Comparison of ENCODE assay signal across 35 cellular contexts in the genomic region with DNA sequence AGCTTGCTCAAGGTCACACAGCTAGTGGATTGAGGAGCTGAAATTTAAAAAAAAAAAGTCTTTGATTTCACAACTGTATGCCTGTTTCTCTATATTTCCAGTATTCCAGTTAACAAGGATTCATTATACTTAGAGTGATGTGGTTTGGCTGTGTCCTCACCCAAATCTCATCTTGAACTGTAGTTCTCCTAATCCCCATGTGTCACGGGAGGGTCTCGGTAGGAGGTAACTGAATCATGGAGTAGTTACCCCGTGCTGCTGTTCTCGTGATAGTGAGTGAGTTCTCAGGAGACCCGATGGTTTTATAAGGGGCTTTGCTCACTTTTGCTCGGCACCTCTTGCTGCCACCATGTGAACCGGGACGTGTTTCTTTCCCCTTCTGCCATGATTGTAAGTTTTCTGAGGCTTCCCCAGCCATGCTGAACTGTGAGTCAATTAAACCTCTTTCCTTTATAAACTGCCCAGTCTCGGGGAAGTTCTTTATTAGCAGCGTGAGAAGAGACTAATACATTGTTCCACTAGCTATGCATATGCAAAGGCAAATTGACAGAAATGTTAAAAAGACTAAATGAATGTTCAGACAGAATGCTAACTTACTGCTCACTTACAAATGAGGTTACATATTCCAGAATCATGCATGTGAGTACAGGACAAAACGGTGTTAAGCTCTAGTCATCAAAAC.
DNase-seq lines count a peak whose midpoint lies in the region; ATAC-seq, FAIRE-seq and TF ChIP-seq lines count a peak whose summit lies in the region.
"Had no signal": no experiment of that assay in that cellular context is flagged by ENCODE, and none has a peak within 500 bp of the region (broad histone marks: within the 10 kb centered on the region; RNA-seq: fewer than 3 reads in every experiment).

No MANE protein-coding gene starts in this region.

- H3K27ac Mint-ChIP-seq in nephron progenitor cell (peak overlapping the region; percentile 74), T-cell (no peak overlapping the region)
- H3K27ac Mint-ChIP-seq: activated naive CD8-positive, alpha-beta T cell; activated T-cell treated with anti-CD3 and anti-CD28 coated beads, Interleukin-2, amount 50 U/mL, for 24 hours; B cell; CD8-positive, alpha-beta T cell; T-helper 1 cell treated with Interleukin-12 subunit alpha and Interleukin-12 subunit beta and Interleukin-4 antibody, amounts not matched to agents 30 μg/mL and 1 μg/mL, for 36 hours had no signal

- no peak for TF ChIP-seq EP300 in A549 (IDR thresholded peaks at IDR 0.05)

- no peaks in the 10 kb centered on the region for H3K9me2 ChIP-seq in PC-3 (replicated peaks; ENCODE audit: low read length)

- H3K79me2 ChIP-seq in PC-3 (ENCODE audit: low read length) (no peaks in the 10 kb centered on the region), mammary epithelial cell (ENCODE audit: insufficient read depth, low read length) (no peaks in the 10 kb centered on the region)
- H3K79me2 ChIP-seq: parathyroid adenoma had no signal

- H3K36me3 Mint-ChIP-seq in nephron progenitor cell (ENCODE audit: low read depth) (peaks cover 62% of the 10 kb centered on the region), T-cell (no peaks in the 10 kb centered on the region)
- H3K36me3 Mint-ChIP-seq: activated naive CD8-positive, alpha-beta T cell; CD8-positive, alpha-beta T cell had no signal

- 62% methylated on average over 11 of the region's 11 CpGs for WGBS in A549 (ENCODE audit: missing lambda C conversion rate)
- WGBS in mammary epithelial cell (ENCODE audit: low coverage, missing lambda C conversion rate): 77% methylated on average over 5 of the region's 11 CpGs

- H3K4me3 Mint-ChIP-seq in nephron progenitor cell (no peak overlapping the region), T-cell (no peak overlapping the region)
- H3K4me3 Mint-ChIP-seq: activated naive CD8-positive, alpha-beta T cell; activated T-cell treated with anti-CD3 and anti-CD28 coated beads, Interleukin-2, amount 50 U/mL, for 24 hours; B cell; CD8-positive, alpha-beta T cell; central memory CD8-positive, alpha-beta T cell; T-helper 1 cell treated with Interleukin-12 subunit alpha and Interleukin-12 subunit beta and Interleukin-4 antibody, amounts not matched to agents 30 μg/mL and 1 μg/mL, for 36 hours had no signal

- FAIRE-seq in A549 (lab: Jason Lieb, UNC): no peak
- FAIRE-seq: endometrium, HepG2, RCC 7860, small intestine, TTC549 had no signal

- ATAC-seq in A549 (no peak; a peak in 2 of 6 replicates), PC-3 (peak; percentile 42), T-cell (replicated peaks in 1 of 4) (no peak), HG03520 (IDR thresholded peaks at IDR 0.05; ENCODE audit: unreplicated experiment) (no peak)
- ATAC-seq: CD8-positive, alpha-beta T cell; HCT116; HepG2 had no signal

- H3K36me3 ChIP-seq in PC-3 (ENCODE audit: low read depth, low read length): no peaks in the 10 kb centered on the region
- H3K36me3 ChIP-seq in mammary epithelial cell (ENCODE audit: insufficient read depth, low read length): no peaks in the 10 kb centered on the region
- H3K36me3 ChIP-seq: upper lobe of left lung had no signal

- dilution Hi-C loops in mammary epithelial cell (cut with HindIII; ENCODE audit: low sequenced_read_pairs): no loop called here

- no peak for DNase-seq in A549 (ENCODE audit: low read depth in 1 of 2, low spot score in 1 of 2)
- no peak for DNase-seq in PC-3
- DNase-seq in mammary epithelial cell: no peak
- no peak for DNase-seq in nephron progenitor cell
- no peak for DNase-seq in T-cell
- DNase-seq in NCI-H146 treated with DMSO at 0.1 percent for 48 hours (lab: John Stamatoyannopoulos, UW; ENCODE audit: unreplicated experiment): no peak
- DNase-seq in dorsolateral prefrontal cortex: no peak
- DNase-seq: activated effector memory CD4-positive, alpha-beta T cell treated with anti-CD3 and anti-CD28 coated beads, Interleukin-2, amount 50 U/mL, for 16 hours; activated T-cell treated with anti-CD3 and anti-CD28 coated beads, Interleukin-2, amount 50 U/mL, for 24 hours; aorta; CD8-positive, alpha-beta T cell; dermis blood vessel endothelial cell; Karpas-422; left colon; NCI-H1436; NCI-H345; NCI-H774; retina; SJCRH30; small intestine; stimulated activated CD4-positive, alpha-beta T cell treated with anti-CD3 and anti-CD28 coated beads, Interleukin-1b, Interleukin-23, amount 100 ng/mL, for 48 hours; stimulated activated naive CD4-positive, alpha-beta T cell treated with Interleukin-2 at 50 U/mL for 16 hours; upper lobe of left lung had no signal

- intact Hi-C loops in PC-3 (cut with micrococcal nuclease) (loop anchor here (1.0 to 10.0 kb wide), 7 partner anchors 36 to 829 kb away; no protein-coding TSS in a partner anchor), mammary epithelial cell (cut with micrococcal nuclease) (no loop called here), dorsolateral prefrontal cortex (cut with DNase I) (loop anchor here (10.0 kb wide), 3 partner anchors 209 to 849 kb away; no protein-coding TSS in a partner anchor)

- CTCF ChIA-PET in A549 (lab: Yijun Ruan, JAX): interaction anchor here (0.8 to 2.2 kb wide), 6 partner anchors 17 to 696 kb away, joined by 3 to 8 read pairs (median 4); no protein-coding TSS in a partner anchor
- CTCF ChIA-PET in PC-3 (lab: Charles Lee): interaction anchor here (0.6 to 1.0 kb wide), 5 partner anchors 202 to 696 kb away, joined by 3 to 6 read pairs (median 3); no protein-coding TSS in a partner anchor
- CTCF ChIA-PET in mammary epithelial cell (lab: Charles Lee; ENCODE audit: low non-redundant PET): interaction anchor here (0.8 kb wide), 1 partner anchor 323 kb away, joined by 3 read pairs; no protein-coding TSS in a partner anchor
- CTCF ChIA-PET in T-cell (lab: Charles Lee): no interaction called here

- H4K20me1 ChIP-seq in PC-3 (ENCODE audit: low read length): no peaks in the 10 kb centered on the region
- no peaks in the 10 kb centered on the region for H4K20me1 ChIP-seq in mammary epithelial cell (ENCODE audit: insufficient read depth, low read length)

- H3K27me3 Mint-ChIP-seq in nephron progenitor cell (ENCODE audit: low read depth, poor library complexity) (no peaks in the 10 kb centered on the region), T-cell (no peaks in the 10 kb centered on the region)
- H3K27me3 Mint-ChIP-seq: activated naive CD8-positive, alpha-beta T cell; activated T-cell treated with anti-CD3 and anti-CD28 coated beads, Interleukin-2, amount 50 U/mL, for 24 hours; B cell; central memory CD8-positive, alpha-beta T cell had no signal

- H3K4me1 ChIP-seq in A549 (peaks cover 12% of the 10 kb centered on the region; the same call in 1 of the 3 replicates), PC-3 (ENCODE audit: insufficient read depth, low read length) (peaks cover 27% of the 10 kb centered on the region), mammary epithelial cell (ENCODE audit: insufficient read depth, low read length) (peaks cover 19% of the 10 kb centered on the region)
- H3K4me1 ChIP-seq: parathyroid adenoma, SJCRH30, upper lobe of left lung had no signal

- peak overlapping the region; percentile 39 to 73; a peak in 4 of 6 replicates for H3K27ac ChIP-seq in A549
- peak overlapping the region; percentile 76 for H3K27ac ChIP-seq in PC-3 (ENCODE audit: low read length)
- H3K27ac ChIP-seq in mammary epithelial cell (ENCODE audit: insufficient read depth, low read depth, low read length): peak overlapping the region; percentile 80
- no peak overlapping the region for H3K27ac ChIP-seq in dorsolateral prefrontal cortex
- H3K27ac ChIP-seq: parathyroid adenoma, SJCRH30, suprapubic skin, upper lobe of left lung had no signal

- H3K4me2 ChIP-seq in A549 (peak overlapping the region; percentile 39), PC-3 (ENCODE audit: low read length) (peak overlapping the region; percentile 76), mammary epithelial cell (ENCODE audit: insufficient read depth, low read depth, low read length) (peak overlapping the region; percentile 83)

- no peak overlapping the region for H2AFZ ChIP-seq in PC-3 (ENCODE audit: low read length)
- no peak overlapping the region for H2AFZ ChIP-seq in mammary epithelial cell (ENCODE audit: low read depth, low read length)
- H2AFZ ChIP-seq: parathyroid adenoma had no signal

- TF ChIP-seq CTCF in A549 (IDR thresholded peaks at IDR 0.05) (no peak), PC-3 (conservative IDR thresholded peaks at IDR 0.05; ENCODE audit: low read depth, low read length) (no peak), mammary epithelial cell (conservative IDR thresholded peaks at IDR 0.05 in 1 of 2, IDR thresholded peaks at IDR 0.05 in 1 of 2; ENCODE audit: extremely low read depth in 1 of 2, insufficient read depth in 1 of 2, low read depth in 1 of 2, low read length in 2 of 2) (no peak), nephron progenitor cell (IDR thresholded peaks at IDR 0.05) (no peak), dorsolateral prefrontal cortex (IDR thresholded peaks at IDR 0.05 in 54 of 56, conservative IDR thresholded peaks at IDR 0.05 in 2 of 56; ENCODE audit: low read depth in 1 of 56, partially characterized antibody in 56 of 56) (no peak)

- H3K4me1 Mint-ChIP-seq in nephron progenitor cell: peaks cover 7% of the 10 kb centered on the region
- no peaks in the 10 kb centered on the region for H3K4me1 Mint-ChIP-seq in T-cell
- H3K4me1 Mint-ChIP-seq: B cell; central memory CD8-positive, alpha-beta T cell had no signal

- H3K4me3 ChIP-seq in A549 (no peak overlapping the region), PC-3 (ENCODE audit: low read length) (peak overlapping the region; percentile 41; the same call in 1 of the 2 replicates), mammary epithelial cell (replicated peaks in 1 of 3; ENCODE audit: insufficient read depth in 1 of 3, low read depth in 2 of 3, low read length in 3 of 3) (no peak overlapping the region), dorsolateral prefrontal cortex (peak overlapping the region in 2 of 59 donors; percentile 6 to 12)
- H3K4me3 ChIP-seq: SJCRH30, suprapubic skin, upper lobe of left lung had no signal

- H3F3A ChIP-seq in PC-3 (ENCODE audit: low read length, unreplicated experiment): no peaks in the 10 kb centered on the region

- in situ Hi-C loops in mammary epithelial cell (cut with MboI; ENCODE audit: low sequenced_read_pairs in 2 of 2): loop anchor here (10.0 to 25.0 kb wide), 5 partner anchors 309 to 696 kb away; no protein-coding TSS in a partner anchor

- BruUV-seq in PC-3 (replicated peaks; lab: Mats Ljungman, UMichigan) (no TSS peak), mammary epithelial cell (replicated peaks; lab: Mats Ljungman, UMichigan) (no TSS peak)

- no peaks in the 10 kb centered on the region for H3K9me3 Mint-ChIP-seq in nephron progenitor cell
- H3K9me3 Mint-ChIP-seq in T-cell: no peaks in the 10 kb centered on the region
- H3K9me3 Mint-ChIP-seq: CD8-positive, alpha-beta T cell; T-helper 1 cell treated with Interleukin-12 subunit alpha and Interleukin-12 subunit beta and Interleukin-4 antibody, amounts not matched to agents 30 μg/mL and 1 μg/mL, for 36 hours had no signal

- H3K27me3 ChIP-seq in PC-3 (ENCODE audit: low read length) (no peaks in the 10 kb centered on the region), mammary epithelial cell (ENCODE audit: insufficient read depth, low read length) (no peaks in the 10 kb centered on the region), dorsolateral prefrontal cortex (no peaks in the 10 kb centered on the region)
- H3K27me3 ChIP-seq: SJCRH30, suprapubic skin, upper lobe of left lung had no signal

- H3K9me3 ChIP-seq in A549 (no peaks in the 10 kb centered on the region), PC-3 (ENCODE audit: low read length) (no peaks in the 10 kb centered on the region), mammary epithelial cell (replicated peaks; ENCODE audit: insufficient read depth, low read length) (no peaks in the 10 kb centered on the region)
- H3K9me3 ChIP-seq: SJCRH30, suprapubic skin, upper lobe of left lung had no signal

- POLR2A ChIA-PET in A549 (lab: Yijun Ruan, JAX): no interaction called here
- POLR2A ChIA-PET in PC-3 (lab: Charles Lee; ENCODE audit: unreplicated experiment): interaction anchor here (0.5 to 0.7 kb wide), 4 partner anchors 9 to 365 kb away, joined by 3 to 4 read pairs (median 3); no protein-coding TSS in a partner anchor
- POLR2A ChIA-PET in T-cell (lab: Charles Lee): no interaction called here

- TF ChIP-seq POLR2A in A549 (IDR thresholded peaks at IDR 0.05; ENCODE audit: low read length): no peak

- no peak for TF ChIP-seq RAD21 in A549 (conservative IDR thresholded peaks at IDR 0.05 in 1 of 2, IDR thresholded peaks at IDR 0.05 in 1 of 2)

- no peak overlapping the region for H3K9ac ChIP-seq in PC-3 (ENCODE audit: low read length)
- no peak overlapping the region for H3K9ac ChIP-seq in mammary epithelial cell (ENCODE audit: insufficient read depth, low read length)
- H3K9ac ChIP-seq: parathyroid adenoma had no signal

Comparison
In these comparisons a context has a peak if more than half of its experiments do, and no peak if none do; other contexts are left out.
1. H3K27ac ChIP-seq: peak in A549 (2 of 2), PC-3 (single experiment) and mammary epithelial cell (single experiment); none in dorsolateral prefrontal cortex (0 of 59).
2. CTCF ChIA-PET loops: an anchor here in A549 (0.8 to 2.2 kb wide), PC-3 (0.6 to 1.0 kb wide) and mammary epithelial cell (0.8 kb wide); none called in T-cell.
3. Peak in every context shown above with its lines, with median percentiles within 50 percentile points of each other: H3K4me2 ChIP-seq.